22 cellular contexts compared by ENCODE assay signal in the genomic region with DNA sequence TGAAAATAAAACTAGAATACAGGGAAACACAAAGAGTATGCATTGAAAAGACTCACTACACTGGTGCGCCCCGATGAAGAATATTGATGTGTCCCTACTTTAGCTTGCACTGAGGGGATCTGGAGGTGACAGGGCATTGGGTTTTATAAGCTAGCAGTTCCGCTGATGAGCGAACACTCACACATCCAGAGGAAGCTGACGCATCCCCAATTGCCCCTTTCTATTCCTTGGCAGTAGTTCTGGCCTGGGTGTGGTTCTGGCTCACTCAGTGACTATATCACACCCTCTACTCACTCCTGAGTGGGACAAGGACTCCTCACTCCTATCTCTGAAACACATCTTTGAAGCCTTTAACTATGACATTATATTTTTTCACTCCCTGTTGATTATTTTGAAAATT.
DNase-seq lines count a peak whose midpoint lies in the region; ATAC-seq and TF ChIP-seq lines count a peak whose summit lies in the region.
"Had no signal": no experiment of that assay in that cellular context is flagged by ENCODE, and none has a peak within 500 bp of the region (broad histone marks: within the 10 kb centered on the region; RNA-seq: fewer than 3 reads in every experiment).

No MANE protein-coding gene starts in this region.

- no peaks in the 10 kb centered on the region for H3K27me3 Mint-ChIP-seq in activated T-helper 17 cell treated with anti-CD3 and anti-CD28 coated beads, Interleukin-2, amount 50 U/mL, for 72 hours
- no peaks in the 10 kb centered on the region for H3K27me3 Mint-ChIP-seq in activated naive CD8-positive, alpha-beta T cell treated with anti-CD3 and anti-CD28 coated beads, Interleukin-2, amount 50 U/mL, for 24 hours
- H3K27me3 Mint-ChIP-seq: activated CD4-positive, alpha-beta T cell treated with anti-CD3 and anti-CD28 coated beads for 36 hours; activated naive CD4-positive, alpha-beta T cell treated with anti-CD3 and anti-CD28 coated beads, Interleukin-2, amount 10 ng/mL, durations not matched to agents 7 days and 5 days; CD4-positive, alpha-beta memory T cell; effector memory CD8-positive, alpha-beta T cell had no signal

- ATAC-seq in activated T-helper 17 cell treated with anti-CD3 and anti-CD28 coated beads, Interleukin-2, amount 50 U/mL, for 72 hours (replicated peaks) = no peak
- ATAC-seq in esophagus mucosa = peak; percentile 79
- ATAC-seq in mucosa of descending colon = peak; percentile 67
- no peak for ATAC-seq in left ventricle myocardium superior
- ATAC-seq in activated naive CD8-positive, alpha-beta T cell treated with anti-CD3 and anti-CD28 coated beads, Interleukin-2, amount 50 U/mL, for 24 hours = no peak
- ATAC-seq: activated CD4-positive, alpha-beta T cell treated with anti-CD3 and anti-CD28 coated beads for 36 hours; effector memory CD8-positive, alpha-beta T cell had no signal

- peaks cover 20% of the 10 kb centered on the region for H3K36me3 Mint-ChIP-seq in activated T-helper 17 cell treated with anti-CD3 and anti-CD28 coated beads, Interleukin-2, amount 50 U/mL, for 72 hours (ENCODE audit: low read depth)
- H3K36me3 Mint-ChIP-seq in activated naive CD8-positive, alpha-beta T cell treated with anti-CD3 and anti-CD28 coated beads, Interleukin-2, amount 50 U/mL, for 24 hours (ENCODE audit: low read depth) = no peaks in the 10 kb centered on the region
- H3K36me3 Mint-ChIP-seq: activated naive CD4-positive, alpha-beta T cell treated with anti-CD3 and anti-CD28 coated beads, Interleukin-2, amount 10 ng/mL, durations not matched to agents 7 days and 5 days; immature natural killer cell had no signal

- DNase-seq in HT1080 (ENCODE audit: low read depth) (peak; percentile 98), mucosa of descending colon (no peak), left ventricle myocardium superior (no peak), NCI-H2171 treated with DMSO at 0.1 percent for 48 hours (lab: John Stamatoyannopoulos, UW) (no peak)
- DNase-seq in activated naive CD8-positive, alpha-beta T cell treated with anti-CD3 and anti-CD28 coated beads, Interleukin-2, amount 50 U/mL, for 24 hours = no peak
- DNase-seq: activated CD4-positive, alpha-beta T cell treated with anti-CD3 and anti-CD28 coated beads for 36 hours; activated naive CD4-positive, alpha-beta T cell treated with anti-CD3 and anti-CD28 coated beads, Interleukin-2, amount 10 ng/mL, durations not matched to agents 7 days and 5 days; activated T-cell treated with anti-CD3 and anti-CD28 coated beads, Interleukin-2, amount 50 U/mL, for 48 hours; anterior cingulate cortex; CD4-positive, alpha-beta memory T cell; DMS153; effector memory CD8-positive, alpha-beta T cell; immature natural killer cell; NCI-H187; NCI-H2227 treated with DMSO at 0.1 percent for 48 hours; NCI-H748 treated with DMSO at 0.1 percent for 48 hours; posterior cingulate gyrus; SHP77 treated with DMSO at 0.1 percent for 48 hours; uterus had no signal

- no peak overlapping the region for H3K4me3 ChIP-seq in mucosa of descending colon
- H3K4me3 ChIP-seq: uterus had no signal

- H3K9me3 Mint-ChIP-seq in activated T-helper 17 cell treated with anti-CD3 and anti-CD28 coated beads, Interleukin-2, amount 50 U/mL, for 72 hours = no peaks in the 10 kb centered on the region
- no peaks in the 10 kb centered on the region for H3K9me3 Mint-ChIP-seq in activated naive CD8-positive, alpha-beta T cell treated with anti-CD3 and anti-CD28 coated beads, Interleukin-2, amount 50 U/mL, for 24 hours
- H3K9me3 Mint-ChIP-seq: activated naive CD4-positive, alpha-beta T cell treated with anti-CD3 and anti-CD28 coated beads, Interleukin-2, amount 10 ng/mL, durations not matched to agents 7 days and 5 days; CD4-positive, alpha-beta memory T cell; effector memory CD8-positive, alpha-beta T cell; immature natural killer cell; neural crest cell had no signal

- no peaks in the 10 kb centered on the region for H3K4me1 ChIP-seq in mucosa of descending colon (ENCODE audit: low read depth)
- H3K4me1 ChIP-seq: uterus had no signal

- no peak for TF ChIP-seq CTCF in mucosa of descending colon (IDR thresholded peaks at IDR 0.05)

- intact Hi-C loops in mucosa of descending colon (cut with DNase I, micrococcal nuclease) = no loop called here
- intact Hi-C loops in left ventricle myocardium superior (cut with micrococcal nuclease) = no loop called here

- no peaks in the 10 kb centered on the region for H3K36me3 ChIP-seq in mucosa of descending colon (ENCODE audit: low read depth)
- H3K36me3 ChIP-seq: uterus had no signal

- H3K4me3 Mint-ChIP-seq in activated T-helper 17 cell treated with anti-CD3 and anti-CD28 coated beads, Interleukin-2, amount 50 U/mL, for 72 hours = no peak overlapping the region
- H3K4me3 Mint-ChIP-seq in activated naive CD8-positive, alpha-beta T cell treated with anti-CD3 and anti-CD28 coated beads, Interleukin-2, amount 50 U/mL, for 24 hours = no peak overlapping the region
- H3K4me3 Mint-ChIP-seq: activated CD4-positive, alpha-beta T cell treated with anti-CD3 and anti-CD28 coated beads for 36 hours; activated naive CD4-positive, alpha-beta T cell treated with anti-CD3 and anti-CD28 coated beads, Interleukin-2, amount 10 ng/mL, durations not matched to agents 7 days and 5 days; CD4-positive, alpha-beta memory T cell; effector memory CD8-positive, alpha-beta T cell; immature natural killer cell; neural crest cell had no signal

- H3K9me3 ChIP-seq in mucosa of descending colon = no peaks in the 10 kb centered on the region
- H3K9me3 ChIP-seq: uterus had no signal

- H3K27ac Mint-ChIP-seq in activated T-helper 17 cell treated with anti-CD3 and anti-CD28 coated beads, Interleukin-2, amount 50 U/mL, for 72 hours = peak overlapping the region; percentile 24
- no peak overlapping the region for H3K27ac Mint-ChIP-seq in activated naive CD8-positive, alpha-beta T cell treated with anti-CD3 and anti-CD28 coated beads, Interleukin-2, amount 50 U/mL, for 24 hours
- H3K27ac Mint-ChIP-seq: activated CD4-positive, alpha-beta T cell treated with anti-CD3 and anti-CD28 coated beads for 36 hours; activated naive CD4-positive, alpha-beta T cell treated with anti-CD3 and anti-CD28 coated beads, Interleukin-2, amount 10 ng/mL, durations not matched to agents 7 days and 5 days; CD4-positive, alpha-beta memory T cell; effector memory CD8-positive, alpha-beta T cell; immature natural killer cell had no signal

- H3K4me1 Mint-ChIP-seq in activated T-helper 17 cell treated with anti-CD3 and anti-CD28 coated beads, Interleukin-2, amount 50 U/mL, for 72 hours = peaks cover 16% of the 10 kb centered on the region
- H3K4me1 Mint-ChIP-seq in activated naive CD8-positive, alpha-beta T cell treated with anti-CD3 and anti-CD28 coated beads, Interleukin-2, amount 50 U/mL, for 24 hours = peaks cover 35% of the 10 kb centered on the region
- H3K4me1 Mint-ChIP-seq: immature natural killer cell had no signal

Comparison
In these comparisons a context has a peak if more than half of its experiments do, and no peak if none do; other contexts are left out.
1. ATAC-seq: peak in esophagus mucosa (single experiment) and mucosa of descending colon (single experiment); none in activated T-helper 17 cell treated with anti-CD3 and anti-CD28 coated beads, Interleukin-2, amount 50 U/mL, for 72 hours (single experiment), left ventricle myocardium superior (single experiment) and activated naive CD8-positive, alpha-beta T cell treated with anti-CD3 and anti-CD28 coated beads, Interleukin-2, amount 50 U/mL, for 24 hours (single experiment).